Comparison of ENCODE assay signal across 8 cellular contexts in genomic region chr19:7629347-7630054, GRCh38. TPM values are rescaled to one million over a fixed set of nuclear protein-coding genes. Genes with fewer than 3 reads are reported as not detected.
DNase-seq lines count a peak whose midpoint lies in the region; ATAC-seq and TF ChIP-seq lines count a peak whose summit lies in the region.

A gene with protein sequence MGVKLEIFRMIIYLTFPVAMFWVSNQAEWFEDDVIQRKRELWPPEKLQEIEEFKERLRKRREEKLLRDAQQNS (plus strand): TSS chr19:7629793. CDS start chr19:7629834, 41 bp downstream.
Gene XAB2, minus strand, starts transcription at chr19:7629545. Its CDS starts 18 bp downstream, at chr19:7629527.

- peak within 1 kb of the TSS; percentile 90 to 99 (median 96) for H3K4me3 Mint-ChIP-seq in T-cell

- H3K4me1 ChIP-seq in cardiac muscle cell (ENCODE audit: low read depth) (peaks cover 6% of the 10 kb centered on the region), parathyroid adenoma (no peaks in the 10 kb centered on the region), tibial nerve (peaks cover 4 to 39% (median 25%) of the 10 kb centered on the region in 4 donors)

- H3K4me3 ChIP-seq in GM12865 (ENCODE audit: low read depth, low read length) = peak within 1 kb of the TSS; percentile 93
- H3K4me3 ChIP-seq in cardiac muscle cell = peak within 1 kb of the TSS; percentile 94
- H3K4me3 ChIP-seq in parathyroid adenoma (ENCODE audit: low read depth, low read length) = peak within 1 kb of the TSS; percentile 91
- H3K4me3 ChIP-seq in tibial nerve = peak within 1 kb of the TSS; percentile 81 to 100 (median 90)

- H3K27ac Mint-ChIP-seq in T-cell = peak within 1 kb of the TSS; percentile 98

- peaks cover 39 to 48% (median 45%) of the 10 kb centered on the region in 3 donors for H3K4me1 Mint-ChIP-seq in T-cell

- H3K9ac ChIP-seq in parathyroid adenoma = peak within 1 kb of the TSS; percentile 90

- CTCF ChIA-PET in T-cell (lab: Charles Lee) = interaction anchor here in 1 of 2 donors (0.6 to 2.0 kb wide), 11 partner anchors 13 to 560 kb away, joined by 3 to 15 read pairs (median 3); partner anchors contain the start of genes MAP2K7, MCOLN1, TIMM44 and TRAPPC5

- H3K36me3 ChIP-seq in cardiac muscle cell (peaks cover 3% of the 10 kb centered on the region), parathyroid adenoma (ENCODE audit: control insufficient read depth, insufficient read depth, low read length) (no peaks in the 10 kb centered on the region), tibial nerve (peaks cover 0 to 44% (median 2%) of the 10 kb centered on the region in 3 donors)

- H3K27me3 Mint-ChIP-seq in T-cell = no peaks in the 10 kb centered on the region

- H3K9me3 Mint-ChIP-seq in T-cell = no peaks in the 10 kb centered on the region

- WGBS in adipose tissue, 3 donors = 0% methylated on average over 40 of the region's 40 CpGs
- WGBS in tibial nerve, 2 donors = 0% methylated on average over 38 to 40 of the region's 40 CpGs

- ATAC-seq in HG02763 (IDR thresholded peaks at IDR 0.05; ENCODE audit: unreplicated experiment) (peak; percentile 95), T-cell (replicated peaks in 1 of 4) (peak; percentile 92 to 98 (median 96))

- POLR2A ChIA-PET in T-cell (lab: Charles Lee) = interaction anchor here (0.5 to 1.2 kb wide), 8 partner anchors 8 to 1896 kb away, joined by 3 to 5 read pairs (median 4); partner anchors contain the start of gene SNAPC2 (in 1 of the 2)

- peak within 1 kb of the TSS; percentile 78 for H2AFZ ChIP-seq in parathyroid adenoma

- peak within 1 kb of the TSS; percentile 98 for H3K4me2 ChIP-seq in parathyroid adenoma (ENCODE audit: low read length)

- peak in 1 of 2 donors; percentile 71 for TF ChIP-seq POLR2A in tibial nerve (IDR thresholded peaks at IDR 0.05)

- H3K36me3 Mint-ChIP-seq in T-cell = peaks cover 4% of the 10 kb centered on the region

- DNase-seq in GM12865 (ENCODE audit: low read depth) (peak; percentile 99), NCI-H1436 treated with DMSO at 0.1 percent for 48 hours (lab: John Stamatoyannopoulos, UW) (peak; percentile 94), T-cell (peak; percentile 87 to 97 (median 94)), cardiac muscle cell (ENCODE audit: low read depth in 1 of 2, low spot score in 1 of 2) (peak; percentile 98 to 99), tibial nerve (ENCODE audit: low spot score in 2 of 2) (peak; percentile 94 to 99)

- TF ChIP-seq CTCF in GM12865 (IDR thresholded peaks at IDR 0.05; ENCODE audit: insufficient read depth, low read depth, low read length, missing control alignments) (no peak), cardiac muscle cell (IDR thresholded peaks at IDR 0.05; ENCODE audit: low read depth, low read length) (no peak), parathyroid adenoma (IDR thresholded peaks at IDR 0.05) (no peak), tibial nerve (IDR thresholded peaks at IDR 0.05) (peak in 1 of 5 experiments; percentile 41)

- H3K27me3 ChIP-seq in cardiac muscle cell (no peaks in the 10 kb centered on the region), parathyroid adenoma (ENCODE audit: control insufficient read depth, insufficient read depth, low read length) (no peaks in the 10 kb centered on the region), tibial nerve (no peaks in the 10 kb centered on the region)

- peak; percentile 91 to 96 for TF ChIP-seq EP300 in tibial nerve (IDR thresholded peaks at IDR 0.05)

- peaks cover 49% of the 10 kb centered on the region for H3K79me2 ChIP-seq in parathyroid adenoma

- H3K27ac ChIP-seq in adipose tissue (ENCODE audit: low read depth, low read length) = peak within 1 kb of the TSS; percentile 32
- peak within 1 kb of the TSS; percentile 49 for H3K27ac ChIP-seq in cardiac muscle cell
- H3K27ac ChIP-seq in parathyroid adenoma = peak within 1 kb of the TSS; percentile 68
- peak within 1 kb of the TSS; percentile 78 to 93 (median 90) for H3K27ac ChIP-seq in tibial nerve

- H3K9me3 ChIP-seq in cardiac muscle cell (ENCODE audit: low read depth) = no peaks in the 10 kb centered on the region
- H3K9me3 ChIP-seq in parathyroid adenoma (ENCODE audit: control insufficient read depth, low read length) = no peaks in the 10 kb centered on the region
- no peaks in the 10 kb centered on the region for H3K9me3 ChIP-seq in tibial nerve

RNA-seq across cellular contexts. Expression of the first gene that starts in this region (rescaled TPM):
- total RNA-seq in T-cell = 100 to 1,000 TPM; 105 to 139 (median 110) TPM
- polyA plus RNA-seq in adipose tissue = 100 to 1,000 TPM in 1 of 3 donors, 10 to 100 TPM in 2; 39.6 to 101 (median 62.3) TPM
- total RNA-seq in cardiac muscle cell = 14.9 and 25.0 TPM in 2 replicates
- polyA plus RNA-seq in cardiac muscle cell = 369 and 404 TPM in 2 replicates
- total RNA-seq in tibial nerve = 10 to 100 TPM; 10.8 to 39.9 (median 30.6) TPM

RNA-seq across cellular contexts. Expression of gene XAB2, which starts in this region (rescaled TPM):
- 10 to 100 TPM; 59.9 to 82.6 (median 78.1) TPM for total RNA-seq in T-cell
- 10 to 100 TPM; 23.3 to 33.7 (median 29.4) TPM for polyA plus RNA-seq in adipose tissue
- total RNA-seq in cardiac muscle cell = 62.0 and 81.5 TPM in 2 replicates
- polyA plus RNA-seq in cardiac muscle cell = 27.5 and 37.1 TPM in 2 replicates
- total RNA-seq in tibial nerve = 10 to 100 TPM; 51.6 to 62.0 (median 54.3) TPM

Comparison
In these comparisons a context has a peak if more than half of its experiments do, and no peak if none do; other contexts are left out.
1. Peak in every context shown above with its lines: DNase-seq, ATAC-seq, H3K4me3 ChIP-seq and H3K27ac ChIP-seq.
2. H3K27ac ChIP-seq: peak in every context shown above with its lines; median percentile 90 in tibial nerve; 68 in parathyroid adenoma; 49 in cardiac muscle cell; 32 in adipose tissue.